In genomic region chr6:134553941-134554340, GRCh38 we compare ENCODE assay signal across 17 cellular contexts.
"Had no signal": no experiment of that assay in that cellular context is flagged by ENCODE, and none has a peak within 500 bp of the region (broad histone marks: within the 10 kb centered on the region; RNA-seq: fewer than 3 reads in every experiment).

No MANE protein-coding gene starts in this region.

- H3K27ac ChIP-seq: ascending aorta, neutrophil, right atrium auricular region, tibial nerve, VCaP had no signal

- H3K27me3 ChIP-seq: ascending aorta, neutrophil, right atrium auricular region, tibial nerve had no signal

- H3K4me3 ChIP-seq: ascending aorta, mucosa of descending colon, right atrium auricular region, tibial nerve had no signal

- H3K4me1 ChIP-seq: ascending aorta had no signal

- H3K36me3 ChIP-seq: ascending aorta, neutrophil, right atrium auricular region, tibial nerve had no signal

- ATAC-seq: left lobe of liver; mucosa of descending colon; naive thymus-derived CD8-positive, alpha-beta T cell; stimulated activated effector memory CD8-positive, alpha-beta T cell treated with anti-CD3 and anti-CD28 coated beads, Interleukin-12 subunit alpha, Interleukin-12 subunit beta, amount 100 ng/mL, for 72 hours had no signal

- DNase-seq: activated CD4-positive, alpha-beta memory T cell treated with anti-CD3 and anti-CD28 coated beads for 36 hours; activated naive CD8-positive, alpha-beta T cell treated with anti-CD3 and anti-CD28 coated beads, Interleukin-2, amount 10 ng/mL, durations not matched to agents 7 days and 5 days; activated T-cell treated with anti-CD3 and anti-CD28 coated beads, Interleukin-2, amount 50 U/mL, for 48 hours; foreskin melanocyte; head of caudate nucleus; islet precursor cell; mucosa of descending colon; naive thymus-derived CD8-positive, alpha-beta T cell; posterior cingulate gyrus; T-helper 1 cell had no signal

- H3K9me3 ChIP-seq: ascending aorta, mucosa of descending colon, neutrophil, right atrium auricular region, tibial nerve had no signal
